In genomic region chr14:72917420-72917819, GRCh38 we compare ENCODE assay signal across 3 cellular contexts.
TF ChIP-seq lines count a peak whose summit lies in the region.

No MANE protein-coding gene starts in this region.

TF ChIP-seq in IMR-90, 13 proteins besides CTCF, POLR2A, EP300 and RAD21:
- no peak for TF ChIP-seq RCOR1 (IDR thresholded peaks at IDR 0.05; ENCODE audit: insufficient replicate concordance, low read length)
- no peak for TF ChIP-seq BHLHE40 (IDR thresholded peaks at IDR 0.05; ENCODE audit: low read depth, low read length)
- no peak for TF ChIP-seq MAFK (IDR thresholded peaks at IDR 0.05; ENCODE audit: low read depth, low read length)
- no peak for TF ChIP-seq SMC3 (IDR thresholded peaks at IDR 0.05; ENCODE audit: low read depth, low read length)
- TF ChIP-seq CEBPB (IDR thresholded peaks at IDR 0.05; ENCODE audit: low read depth, low read length) = no peak
- no peak for TF ChIP-seq NFE2L2 (IDR thresholded peaks at IDR 0.05; ENCODE audit: low read depth, low read length)
- no peak for TF ChIP-seq USF2 (IDR thresholded peaks at IDR 0.05; ENCODE audit: low read depth, low read length)
- no peak for TF ChIP-seq MXI1 (IDR thresholded peaks at IDR 0.05; ENCODE audit: borderline replicate concordance, low read depth, low read length)
- TF ChIP-seq FOS (IDR thresholded peaks at IDR 0.05; ENCODE audit: low read depth, low read length) = no peak
- TF ChIP-seq CHD1 (IDR thresholded peaks at IDR 0.05; ENCODE audit: low read depth, low read length) = no peak
- TF ChIP-seq RFX5 (IDR thresholded peaks at IDR 0.05; ENCODE audit: low read depth, low read length) = no peak
- no peak for TF ChIP-seq MAZ (IDR thresholded peaks at IDR 0.05; ENCODE audit: borderline replicate concordance, low read depth, low read length)
- no peak for TF ChIP-seq ELK1 (IDR thresholded peaks at IDR 0.05; ENCODE audit: borderline replicate concordance, low read depth, low read length)

TF ChIP-seq in endothelial cell of umbilical vein, 7 proteins besides CTCF, POLR2A, EP300 and RAD21:
- no peak for TF ChIP-seq MYC (IDR thresholded peaks at IDR 0.05; ENCODE audit: low read depth, low read length)
- TF ChIP-seq EZH2 (IDR thresholded peaks at IDR 0.05; ENCODE audit: borderline replicate concordance, low read depth, low read length, severe bottlenecking) = peak; percentile 31
- TF ChIP-seq POLR2AphosphoS5 (IDR thresholded peaks at IDR 0.05; ENCODE audit: insufficient read depth, low read depth, low read length) = no peak

TF ChIP-seq in neural cell, 6 proteins besides CTCF, POLR2A, EP300 and RAD21:
- TF ChIP-seq POLR2AphosphoS5 (IDR thresholded peaks at IDR 0.05) = no peak
- TF ChIP-seq TAF1 (IDR thresholded peaks at IDR 0.05; ENCODE audit: low read depth) = no peak
- no peak for TF ChIP-seq MXI1 (conservative IDR thresholded peaks at IDR 0.05; ENCODE audit: poor library complexity, severe bottlenecking)
- no peak for TF ChIP-seq REST (IDR thresholded peaks at IDR 0.05; ENCODE audit: borderline replicate concordance)
- no peak for TF ChIP-seq SMC3 (conservative IDR thresholded peaks at IDR 0.05; ENCODE audit: poor library complexity)
- TF ChIP-seq EZH2 (IDR thresholded peaks at IDR 0.05; ENCODE audit: borderline replicate concordance, insufficient read depth, low read length, poor library complexity, severe bottlenecking) = no peak
